Comparison of ENCODE assay signal across 15 cellular contexts in genomic region chr22:22650398-22650797, GRCh38. TPM values are rescaled to one million over a fixed set of nuclear protein-coding genes. Genes with fewer than 3 reads are reported as not detected.
"Had no signal": no experiment of that assay in that cellular context is flagged by ENCODE, and none has a peak within 500 bp of the region (broad histone marks: within the 10 kb centered on the region; RNA-seq: fewer than 3 reads in every experiment).

No MANE protein-coding gene starts in this region.

RNA-seq across cellular contexts. Expression of gene GGTLC2, which starts 6.0 kb away (rescaled TPM):
- total RNA-seq: activated B cell treated with CpG ODN at 0.5 μM for 24 hours; activated CD4-positive, alpha-beta memory T cell treated with anti-CD3 and anti-CD28 coated beads for 36 hours; activated CD4-positive, alpha-beta memory T cell treated with anti-CD3 and anti-CD28 coated beads, Interleukin-2, amount 10 ng/mL, durations not matched to agents 7 days and 5 days; activated CD4-positive, alpha-beta T cell treated with anti-CD3 and anti-CD28 coated beads for 36 hours; activated CD4-positive, alpha-beta T cell treated with anti-CD3 and anti-CD28 coated beads, Interleukin-2, amount 10 ng/mL, durations not matched to agents 24 days and 14 days; activated CD4-positive, alpha-beta T cell treated with anti-CD3 and anti-CD28 coated beads, Interleukin-2, amount 10 ng/mL, durations not matched to agents 7 days and 5 days; activated CD8-positive, alpha-beta memory T cell treated with anti-CD3 and anti-CD28 coated beads for 36 hours; activated CD8-positive, alpha-beta memory T cell treated with anti-CD3 and anti-CD28 coated beads, Interleukin-2, amount 10 ng/mL, durations not matched to agents 7 days and 5 days; activated CD8-positive, alpha-beta T cell treated with anti-CD3 and anti-CD28 coated beads for 36 hours; activated CD8-positive, alpha-beta T cell treated with anti-CD3 and anti-CD28 coated beads, Interleukin-2, amount 10 ng/mL, durations not matched to agents 7 days and 5 days; T-cell; T-helper 1 cell treated with Interleukin-12 subunit alpha and Interleukin-12 subunit beta and Interleukin-4 antibody, amounts not matched to agents 30 ng/mL and 1 ng/mL, for 36 hours; T-helper 17 cell; T-helper 2 cell treated with Interferon-gamma antibody and Interleukin-4, amounts not matched to agents 100 ng/mL and 5 ng/mL, for 36 hours; WTC11 had no signal
